In the genomic region with DNA sequence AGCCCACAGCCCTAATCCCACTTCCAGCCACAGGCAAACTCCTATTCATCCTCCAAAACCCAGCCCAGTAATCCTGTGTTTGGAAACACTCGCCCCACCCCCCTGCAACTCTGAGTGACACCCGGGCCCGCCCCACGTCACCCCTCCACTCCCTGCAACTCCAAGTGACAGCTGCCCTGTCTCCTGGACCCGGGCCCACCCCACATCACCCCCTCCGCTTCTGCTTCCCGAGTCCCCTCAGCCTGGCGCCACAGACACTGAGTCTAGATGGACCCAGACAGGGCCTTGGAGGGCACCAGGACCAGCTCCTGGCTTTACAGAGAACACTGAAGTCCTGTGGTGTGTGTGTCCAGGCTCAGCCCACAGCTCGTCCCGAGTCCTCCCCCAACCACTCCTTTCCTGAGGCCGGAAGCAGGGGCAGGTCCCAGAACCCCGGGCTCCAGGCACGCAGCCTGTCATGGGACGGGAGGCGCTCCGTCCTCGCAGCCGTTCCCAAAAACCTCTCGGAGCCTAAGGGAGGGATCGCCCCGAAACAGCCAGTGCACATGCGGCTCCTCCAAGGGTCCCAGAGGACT, we compare ENCODE assay signal across 1 cellular context.
TF ChIP-seq lines count a peak whose summit lies in the region.

No MANE protein-coding gene starts in this region.

TF ChIP-seq in endothelial cell of umbilical vein, 7 proteins besides CTCF, POLR2A, EP300 and RAD21:
- no peak for TF ChIP-seq JUN (IDR thresholded peaks at IDR 0.05; ENCODE audit: borderline replicate concordance, insufficient read depth, insufficient read length, low read depth)
- no peak for TF ChIP-seq POLR2AphosphoS5 (IDR thresholded peaks at IDR 0.05; ENCODE audit: insufficient read depth, low read depth, low read length)
- TF ChIP-seq FOS (IDR thresholded peaks at IDR 0.05; ENCODE audit: borderline replicate concordance, insufficient read depth, low read length), result no peak
